In genomic region chr9:120326076-120326693, GRCh38 we compare ENCODE assay signal across 18 cellular contexts.
"Had no signal": no experiment of that assay in that cellular context is flagged by ENCODE, and none has a peak within 500 bp of the region (broad histone marks: within the 10 kb centered on the region; RNA-seq: fewer than 3 reads in every experiment).

No MANE protein-coding gene starts in this region.

- DNase-seq: activated CD4-positive, alpha-beta T cell treated with anti-CD3 and anti-CD28 coated beads for 48 hours; activated CD8-positive, alpha-beta T cell treated with anti-CD3 and anti-CD28 coated beads for 36 hours; activated effector memory CD4-positive, alpha-beta T cell treated with anti-CD3 and anti-CD28 coated beads, Interleukin-2, amount 50 U/mL, for 16 hours; activated naive CD4-positive, alpha-beta T cell treated with anti-CD3 and anti-CD28 coated beads, Interleukin-2, amount 50 U/mL, for 16 hours; activated naive CD8-positive, alpha-beta T cell treated with anti-CD3 and anti-CD28 coated beads, Interleukin-2, amount 50 U/mL, for 24 hours; activated T-cell treated with anti-CD3 and anti-CD28 coated beads for 4 hours; effector CD4-positive, alpha-beta T cell; erythroblast; immature natural killer cell; kidney glomerular epithelial cell; left ventricle myocardium inferior; midbrain; right cardiac atrium; stimulated activated naive CD8-positive, alpha-beta T cell treated with anti-CD3 and anti-CD28 coated beads, Interleukin-15, amount 100 ng/mL, for 72 hours had no signal

- H3K4me3 ChIP-seq: hepatocyte, left ventricle myocardium inferior, tibial nerve had no signal

- ATAC-seq: activated CD8-positive, alpha-beta memory T cell treated with anti-CD3 and anti-CD28 coated beads, Interleukin-2, amount 10 ng/mL, durations not matched to agents 7 days and 5 days; activated CD8-positive, alpha-beta T cell treated with anti-CD3 and anti-CD28 coated beads for 36 hours; activated naive CD8-positive, alpha-beta T cell treated with anti-CD3 and anti-CD28 coated beads, Interleukin-2, amount 50 U/mL, for 24 hours; natural killer cell treated with Interleukin-12 subunit alpha and Interleukin-12 subunit beta and Interleukin-15 and Interleukin-18, amount 100 ng/mL, for 72 hours; right cardiac atrium; stimulated activated naive CD8-positive, alpha-beta T cell treated with anti-CD3 and anti-CD28 coated beads, Interleukin-15, amount 100 ng/mL, for 72 hours had no signal
